ENCODE assay signal across 8 cellular contexts in genomic region chr1:235423214-235423652, GRCh38. TPM values are rescaled to one million over a fixed set of nuclear protein-coding genes. Genes with fewer than 3 reads are reported as not detected.
DNase-seq lines count a peak whose midpoint lies in the region; ATAC-seq and TF ChIP-seq lines count a peak whose summit lies in the region.

No MANE protein-coding gene starts in this region.

- H3K4me3 ChIP-seq in mucosa of descending colon: no peak overlapping the region

- intact Hi-C loops in mucosa of descending colon (cut with DNase I, micrococcal nuclease): no loop called here
- intact Hi-C loops in cardiac septum (cut with DNase I): no loop called here

- DNase-seq in activated CD4-positive, alpha-beta T cell treated with anti-CD3 and anti-CD28 coated beads, Interleukin-2, amount 50 U/mL, for 1 hour: peak; percentile 14
- DNase-seq in mucosa of descending colon: no peak
- DNase-seq in A172 (ENCODE audit: low spot score): no peak
- no peak for DNase-seq in cardiac septum (ENCODE audit: low spot score)
- DNase-seq in effector CD4-positive, alpha-beta T cell: no peak
- no peak for DNase-seq in CD1c-positive myeloid dendritic cell (ENCODE audit: extremely low spot score)

- TF ChIP-seq CTCF in mucosa of descending colon (IDR thresholded peaks at IDR 0.05): no peak

- ATAC-seq in GM18505 (IDR thresholded peaks at IDR 0.05; ENCODE audit: unreplicated experiment) (peak; percentile 49), HG02642 (IDR thresholded peaks at IDR 0.05; ENCODE audit: poor library complexity, unreplicated experiment) (peak; percentile 56), mucosa of descending colon (peak; percentile 25)

- no peaks in the 10 kb centered on the region for H3K4me1 ChIP-seq in mucosa of descending colon (ENCODE audit: low read depth)

- H3K9me3 ChIP-seq in mucosa of descending colon: no peaks in the 10 kb centered on the region

- no peak for TF ChIP-seq POLR2A in GM18505 (IDR thresholded peaks at IDR 0.05; ENCODE audit: borderline replicate concordance, extremely low read depth, insufficient read depth, insufficient read length)

- H3K36me3 ChIP-seq in mucosa of descending colon (ENCODE audit: low read depth): no peaks in the 10 kb centered on the region

RNA-seq across cellular contexts. Expression of gene TBCE, which starts 56.0 kb away (rescaled TPM):
- total RNA-seq in mucosa of descending colon (10 to 100 TPM; 21.1 to 25.5 (median 23.9) TPM), cardiac septum (15.2 TPM)
- 49.8 and 58.3 TPM in 2 replicates for total RNA-seq in A172 (2014; rRNA removed; shearing (Covaris generic))
